15 cellular contexts compared by ENCODE assay signal in genomic region chr2:212968284-212969081, GRCh38.
DNase-seq lines count a peak whose midpoint lies in the region; ATAC-seq and TF ChIP-seq lines count a peak whose summit lies in the region.
"Had no signal": no experiment of that assay in that cellular context is flagged by ENCODE, and none has a peak within 500 bp of the region (broad histone marks: within the 10 kb centered on the region; RNA-seq: fewer than 3 reads in every experiment).

No MANE protein-coding gene starts in this region.

- H3K27ac Mint-ChIP-seq in T-helper 2 cell treated with Interferon-gamma antibody and Interleukin-4, amounts not matched to agents 5 μg/mL and 100 μg/mL, for 36 hours: peak overlapping the region; percentile 66
- H3K27ac Mint-ChIP-seq: dendritic cell treated with granulocyte-macrophage colony-stimulating factor and Interleukin-4, amounts not matched to agents 40 ng/mL and 50 ng/mL, for 4 days had no signal

- H3K9me3 Mint-ChIP-seq in activated T-cell treated with anti-CD3 and anti-CD28 coated beads, Interleukin-2, amount 50 U/mL, for 4 hours: no peaks in the 10 kb centered on the region
- no peaks in the 10 kb centered on the region for H3K9me3 Mint-ChIP-seq in T-helper 2 cell treated with Interferon-gamma antibody and Interleukin-4, amounts not matched to agents 5 μg/mL and 100 μg/mL, for 36 hours
- H3K9me3 Mint-ChIP-seq: dendritic cell treated with granulocyte-macrophage colony-stimulating factor and Interleukin-4, amounts not matched to agents 40 ng/mL and 50 ng/mL, for 4 days had no signal

- peaks cover 13% of the 10 kb centered on the region for H3K4me1 Mint-ChIP-seq in activated T-cell treated with anti-CD3 and anti-CD28 coated beads, Interleukin-2, amount 50 U/mL, for 4 hours (ENCODE audit: low read depth)
- peaks cover 26% of the 10 kb centered on the region for H3K4me1 Mint-ChIP-seq in T-helper 2 cell treated with Interferon-gamma antibody and Interleukin-4, amounts not matched to agents 5 μg/mL and 100 μg/mL, for 36 hours (ENCODE audit: low read depth)

- no peak overlapping the region for H3K27ac ChIP-seq in brain microvascular endothelial cell
- H3K27ac ChIP-seq: spleen had no signal

- no peak overlapping the region for H3K4me3 Mint-ChIP-seq in activated T-cell treated with anti-CD3 and anti-CD28 coated beads, Interleukin-2, amount 50 U/mL, for 4 hours
- peak overlapping the region; percentile 55 for H3K4me3 Mint-ChIP-seq in T-helper 2 cell treated with Interferon-gamma antibody and Interleukin-4, amounts not matched to agents 5 μg/mL and 100 μg/mL, for 36 hours
- H3K4me3 Mint-ChIP-seq: dendritic cell treated with granulocyte-macrophage colony-stimulating factor and Interleukin-4, amounts not matched to agents 40 ng/mL and 50 ng/mL, for 4 days had no signal

- H3K36me3 Mint-ChIP-seq in activated T-cell treated with anti-CD3 and anti-CD28 coated beads, Interleukin-2, amount 50 U/mL, for 4 hours (ENCODE audit: insufficient read depth): no peaks in the 10 kb centered on the region
- H3K36me3 Mint-ChIP-seq in T-helper 2 cell treated with Interferon-gamma antibody and Interleukin-4, amounts not matched to agents 5 μg/mL and 100 μg/mL, for 36 hours (ENCODE audit: low read depth): peaks cover 4% of the 10 kb centered on the region

- no peak overlapping the region for H3K4me3 ChIP-seq in brain microvascular endothelial cell (ENCODE audit: low read depth, low read length)
- H3K4me3 ChIP-seq: spleen had no signal

- TF ChIP-seq CTCF in brain microvascular endothelial cell (IDR thresholded peaks at IDR 0.05; ENCODE audit: low read depth, low read length, missing control alignments) (no peak), GM13977 (IDR thresholded peaks at IDR 0.05; ENCODE audit: extremely low read depth, insufficient read depth, missing control alignments) (no peak)

- H3K27me3 ChIP-seq in brain microvascular endothelial cell (replicated peaks): no peaks in the 10 kb centered on the region
- H3K27me3 ChIP-seq: spleen had no signal

- peak; percentile 80 to 87 for ATAC-seq in activated T-cell treated with anti-CD3 and anti-CD28 coated beads, Interleukin-2, amount 50 U/mL, for 4 hours
- ATAC-seq in HG02759 (IDR thresholded peaks at IDR 0.05; ENCODE audit: unreplicated experiment): peak; percentile 68
- ATAC-seq: HCT116 had no signal

- in situ Hi-C loops in brain microvascular endothelial cell (cut with HindIII; ENCODE audit: low pct_ligation_motif_present, low sequenced_read_pairs) (no loop called here), GM13977 (cut with MboI; ENCODE audit: low pct_unique_long_range_greater_than_20kb, low sequenced_read_pairs, unreplicated experiment) (no loop called here)

- no peak for DNase-seq in activated T-cell treated with anti-CD3 and anti-CD28 coated beads, Interleukin-2, amount 50 U/mL, for 4 hours
- DNase-seq in activated T-cell treated with anti-CD3 and anti-CD28 coated beads, Interleukin-2, amount 50 U/mL, for 1 hour: no peak
- DNase-seq in T-helper 2 cell treated with Interferon-gamma antibody and Interleukin-4, amounts not matched to agents 5 μg/mL and 100 μg/mL, for 36 hours (ENCODE audit: low spot score): peak; percentile 24
- DNase-seq in renal cortical epithelial cell (ENCODE audit: low read depth): peak; percentile 58
- DNase-seq in HUDEP-2 (lab: John Stamatoyannopoulos, UW; ENCODE audit: unreplicated experiment in 76 of 76): no peak
- no peak for DNase-seq in brain microvascular endothelial cell
- no peak for DNase-seq in GM13977 (ENCODE audit: low spot score)
- DNase-seq: hippocampal formation; Kasumi-1; NCI-H510A; spleen; stimulated activated naive CD4-positive, alpha-beta T cell had no signal

- no peaks in the 10 kb centered on the region for H3K36me3 ChIP-seq in brain microvascular endothelial cell (replicated peaks)
- H3K36me3 ChIP-seq: spleen had no signal

- no peaks in the 10 kb centered on the region for H3K27me3 Mint-ChIP-seq in activated T-cell treated with anti-CD3 and anti-CD28 coated beads, Interleukin-2, amount 50 U/mL, for 4 hours (ENCODE audit: low read depth)
- H3K27me3 Mint-ChIP-seq in T-helper 2 cell treated with Interferon-gamma antibody and Interleukin-4, amounts not matched to agents 5 μg/mL and 100 μg/mL, for 36 hours (ENCODE audit: low read depth): peaks cover 9% of the 10 kb centered on the region
- H3K27me3 Mint-ChIP-seq: dendritic cell treated with granulocyte-macrophage colony-stimulating factor and Interleukin-4, amounts not matched to agents 40 ng/mL and 50 ng/mL, for 4 days had no signal

Comparison
In these comparisons a context has a peak if more than half of its experiments do, and no peak if none do; other contexts are left out.
1. DNase-seq: peak in T-helper 2 cell treated with Interferon-gamma antibody and Interleukin-4, amounts not matched to agents 5 μg/mL and 100 μg/mL, for 36 hours (single experiment) and renal cortical epithelial cell (single experiment); none in activated T-cell treated with anti-CD3 and anti-CD28 coated beads, Interleukin-2, amount 50 U/mL, for 4 hours (single experiment), activated T-cell treated with anti-CD3 and anti-CD28 coated beads, Interleukin-2, amount 50 U/mL, for 1 hour (single experiment), HUDEP-2 (0 of 76), brain microvascular endothelial cell (single experiment) and GM13977 (single experiment).